In genomic region chr10:69222157-69223027, GRCh38 we compare ENCODE assay signal across 8 cellular contexts. TPM values are rescaled to one million over a fixed set of nuclear protein-coding genes. Genes with fewer than 3 reads are reported as not detected.
DNase-seq lines count a peak whose midpoint lies in the region; ATAC-seq and TF ChIP-seq lines count a peak whose summit lies in the region.

No MANE protein-coding gene starts in this region.

- peak; percentile 93 for ATAC-seq in HG02763 (IDR thresholded peaks at IDR 0.05; ENCODE audit: unreplicated experiment)
- peak; percentile 88 for ATAC-seq in naive thymus-derived CD4-positive, alpha-beta T cell

- H3K9me3 Mint-ChIP-seq in naive thymus-derived CD4-positive, alpha-beta T cell, result no peaks in the 10 kb centered on the region

- peaks cover 0 to 47% (median 15%) of the 10 kb centered on the region in 7 donors for H3K4me1 Mint-ChIP-seq in naive thymus-derived CD4-positive, alpha-beta T cell

- peaks cover 0 to 1% (median 0%) of the 10 kb centered on the region in 5 donors for H3K36me3 Mint-ChIP-seq in naive thymus-derived CD4-positive, alpha-beta T cell

- peak overlapping the region; percentile 14 for H2AFZ ChIP-seq in ACC112 (ENCODE audit: low read length, unreplicated experiment)

- CTCF ChIA-PET in naive thymus-derived CD4-positive, alpha-beta T cell (lab: Charles Lee), result interaction anchor here (0.5 kb wide), 1 partner anchor 295 kb away, joined by 3 read pairs; no protein-coding TSS in a partner anchor

- peak overlapping the region in 4 of 9 donors; percentile 18 to 91 (median 56) for H3K27ac Mint-ChIP-seq in naive thymus-derived CD4-positive, alpha-beta T cell

- POLR2A ChIA-PET in naive thymus-derived CD4-positive, alpha-beta T cell (lab: Charles Lee), result interaction anchor here (0.6 kb wide), 1 partner anchor 130 kb away, joined by 4 read pairs; no protein-coding TSS in a partner anchor

- peaks cover 29% of the 10 kb centered on the region for H3K4me1 ChIP-seq in ACC112 (ENCODE audit: control insufficient read depth, insufficient read depth, low read length, unreplicated experiment)
- H3K4me1 ChIP-seq in effector memory CD4-positive, alpha-beta T cell (ENCODE audit: control insufficient read depth, insufficient read depth, low read length, poor library complexity, severe bottlenecking), result peaks cover 32% of the 10 kb centered on the region
- peaks cover 11 to 37% of the 10 kb centered on the region in 2 donors for H3K4me1 ChIP-seq in naive thymus-derived CD4-positive, alpha-beta T cell (ENCODE audit: control insufficient read depth in 2 of 2, insufficient read depth in 2 of 2, low read length in 2 of 2)
- H3K4me1 ChIP-seq in suprapubic skin, result peaks cover 26% of the 10 kb centered on the region

- H3K79me2 ChIP-seq in ACC112 (ENCODE audit: control insufficient read depth, insufficient read depth, low read length, unreplicated experiment), result no peaks in the 10 kb centered on the region

- H3K27me3 Mint-ChIP-seq in naive thymus-derived CD4-positive, alpha-beta T cell, result no peaks in the 10 kb centered on the region

- TF ChIP-seq CTCF in suprapubic skin (IDR thresholded peaks at IDR 0.05), result peak; percentile 19 to 69

- H3K27ac ChIP-seq in ACC112 (ENCODE audit: low read depth, low read length) (no peak overlapping the region), suprapubic skin (peak overlapping the region; percentile 64)
- H3K27ac ChIP-seq in effector memory CD4-positive, alpha-beta T cell (ENCODE audit: insufficient read depth, low read length, poor library complexity, severe bottlenecking), result peak overlapping the region; percentile 45
- H3K27ac ChIP-seq in naive thymus-derived CD4-positive, alpha-beta T cell (ENCODE audit: low read depth, low read length), result no peak overlapping the region

- TF ChIP-seq EP300 in suprapubic skin (IDR thresholded peaks at IDR 0.05), result no peak

- H3K36me3 ChIP-seq in ACC112 (ENCODE audit: insufficient read depth, low read length), result no peaks in the 10 kb centered on the region
- H3K36me3 ChIP-seq in effector memory CD4-positive, alpha-beta T cell (ENCODE audit: control insufficient read depth, insufficient read depth, low read length), result no peaks in the 10 kb centered on the region
- no peaks in the 10 kb centered on the region for H3K36me3 ChIP-seq in naive thymus-derived CD4-positive, alpha-beta T cell (ENCODE audit: control insufficient read depth in 2 of 3, insufficient read depth in 3 of 3, low read length in 3 of 3)
- H3K36me3 ChIP-seq in suprapubic skin, result no peaks in the 10 kb centered on the region

- H3K27me3 ChIP-seq in ACC112 (ENCODE audit: insufficient read depth, low read length) (no peaks in the 10 kb centered on the region), suprapubic skin (peaks cover 4% of the 10 kb centered on the region)
- no peaks in the 10 kb centered on the region for H3K27me3 ChIP-seq in effector memory CD4-positive, alpha-beta T cell (replicated peaks; ENCODE audit: control insufficient read depth, insufficient read depth, low read length, poor library complexity, severe bottlenecking)
- H3K27me3 ChIP-seq in naive thymus-derived CD4-positive, alpha-beta T cell (ENCODE audit: control insufficient read depth in 2 of 2, insufficient read depth in 2 of 2, low read length in 2 of 2), result no peaks in the 10 kb centered on the region

- peak; percentile 31 for TF ChIP-seq POLR2A in GM15510 (IDR thresholded peaks at IDR 0.05; ENCODE audit: borderline replicate concordance, extremely low read depth, insufficient read length)
- no peak for TF ChIP-seq POLR2A in suprapubic skin (IDR thresholded peaks at IDR 0.05)

- peak overlapping the region in 4 of 10 donors; percentile 17 to 83 (median 50) for H3K4me3 Mint-ChIP-seq in naive thymus-derived CD4-positive, alpha-beta T cell

- peak; percentile 8 for DNase-seq in NCI-H2107 (lab: John Stamatoyannopoulos, UW)
- DNase-seq in activated CD4-positive, alpha-beta T cell treated with anti-CD3 and anti-CD28 coated beads, Interleukin-2, amount 50 U/mL, for 1 hour, result peak; percentile 47
- peak; percentile 37 to 45 (median 38) for DNase-seq in effector memory CD4-positive, alpha-beta T cell
- peak in 8 of 9 donors; percentile 21 to 80 (median 41) for DNase-seq in naive thymus-derived CD4-positive, alpha-beta T cell
- no peak for DNase-seq in suprapubic skin (ENCODE audit: low spot score in 2 of 2)

- no peak overlapping the region for H3K4me3 ChIP-seq in ACC112 (ENCODE audit: low read depth, low read length)
- H3K4me3 ChIP-seq in effector memory CD4-positive, alpha-beta T cell (ENCODE audit: insufficient read depth, low read depth, low read length, poor library complexity, severe bottlenecking), result peak overlapping the region; percentile 36
- H3K4me3 ChIP-seq in naive thymus-derived CD4-positive, alpha-beta T cell (ENCODE audit: low read length), result peak overlapping the region; percentile 34
- H3K4me3 ChIP-seq in suprapubic skin, result no peak overlapping the region

- no peaks in the 10 kb centered on the region for H3K9me3 ChIP-seq in effector memory CD4-positive, alpha-beta T cell (ENCODE audit: control insufficient read depth, low read length)
- no peaks in the 10 kb centered on the region for H3K9me3 ChIP-seq in naive thymus-derived CD4-positive, alpha-beta T cell (ENCODE audit: control insufficient read depth in 2 of 3, low read length in 3 of 3)
- H3K9me3 ChIP-seq in suprapubic skin, result no peaks in the 10 kb centered on the region

- 35% methylated on average over 10 of the region's 11 CpGs for WGBS in suprapubic skin

- intact Hi-C loops in naive thymus-derived CD4-positive, alpha-beta T cell (cut with micrococcal nuclease), result loop anchor here (1.0 to 2.0 kb wide), 11 partner anchors 10 to 234 kb away; partner anchors contain the start of genes SUPV3L1 (in 2 of the 2), VPS26A (in 2 of the 2) and KIFBP (in 1 of the 2)

RNA-seq across cellular contexts. Expression of gene HKDC1, which starts 2.3 kb away (rescaled TPM):
- 1 to 10 TPM; 1.9 to 4.8 (median 4.1) TPM for total RNA-seq in naive thymus-derived CD4-positive, alpha-beta T cell
- polyA plus RNA-seq in naive thymus-derived CD4-positive, alpha-beta T cell, result 10 to 100 TPM in 1 of 2 donors, 1 to 10 TPM in 1; 2.8 to 10.9 TPM
- under 1 TPM in 2 of 4 donors, not detected in 2; 0.13 to 0.15 TPM for total RNA-seq in suprapubic skin

RNA-seq across cellular contexts. Expression of gene SUPV3L1, which starts 42.4 kb away (rescaled TPM):
- total RNA-seq in naive thymus-derived CD4-positive, alpha-beta T cell, result 10 to 100 TPM; 39.3 to 63.2 (median 42.1) TPM
- polyA plus RNA-seq in naive thymus-derived CD4-positive, alpha-beta T cell, result 10 to 100 TPM; 16.5 to 25.2 TPM
- 10 to 100 TPM; 27.9 to 53.1 (median 30.5) TPM for total RNA-seq in suprapubic skin

RNA-seq across cellular contexts. Expression of gene HK1, which starts 55.9 kb away (rescaled TPM):
- total RNA-seq in naive thymus-derived CD4-positive, alpha-beta T cell, result 100 to 1,000 TPM in 1 of 5 experiments, 10 to 100 TPM in 4; 60.1 to 144 (median 66.3) TPM
- polyA plus RNA-seq in naive thymus-derived CD4-positive, alpha-beta T cell, result 100 to 1,000 TPM in 1 of 2 donors, 10 to 100 TPM in 1; 95.5 to 138 TPM
- 100 to 1,000 TPM; 119 to 142 (median 141) TPM for total RNA-seq in suprapubic skin

Comparison
In these comparisons a context has a peak if more than half of its experiments do, and no peak if none do; other contexts are left out.
1. H3K27ac ChIP-seq: peak in effector memory CD4-positive, alpha-beta T cell (single experiment) and suprapubic skin (single experiment); none in ACC112 (single experiment) and naive thymus-derived CD4-positive, alpha-beta T cell (single experiment).
2. H3K4me3 ChIP-seq: peak in effector memory CD4-positive, alpha-beta T cell (single experiment) and naive thymus-derived CD4-positive, alpha-beta T cell (single experiment); none in ACC112 (single experiment) and suprapubic skin (single experiment).
3. DNase-seq: peak in NCI-H2107 (single experiment), activated CD4-positive, alpha-beta T cell treated with anti-CD3 and anti-CD28 coated beads, Interleukin-2, amount 50 U/mL, for 1 hour (single experiment), effector memory CD4-positive, alpha-beta T cell (3 of 3) and naive thymus-derived CD4-positive, alpha-beta T cell (8 of 9); none in suprapubic skin (0 of 2).